Comparison of ENCODE assay signal across 17 cellular contexts in the genomic region with DNA sequence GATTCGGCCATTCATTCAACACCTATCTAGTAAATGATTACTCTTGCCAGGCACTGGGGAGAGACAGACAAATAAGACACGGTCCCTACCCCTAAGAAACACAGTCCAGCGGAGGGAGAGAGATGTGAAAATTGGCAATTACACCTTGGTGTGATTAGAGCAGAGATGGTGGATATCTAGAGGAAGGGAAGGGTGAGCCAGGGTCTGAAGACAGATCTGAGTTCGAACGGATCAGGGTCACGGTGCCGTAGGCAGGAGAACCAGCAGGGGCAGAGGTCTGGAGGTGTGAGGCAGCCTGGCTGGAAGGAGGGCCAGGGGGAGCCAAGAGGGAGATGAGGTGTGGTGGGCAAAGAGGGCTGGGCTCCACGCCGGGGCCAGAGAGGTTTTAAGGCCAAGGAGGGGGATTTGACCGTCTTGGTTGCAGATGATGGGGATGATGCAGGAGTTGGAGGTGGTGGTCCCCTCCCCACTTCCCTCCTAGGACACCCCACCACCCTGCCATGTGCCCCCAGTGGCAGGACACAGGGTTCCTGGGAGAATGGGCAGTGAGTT. TPM values are rescaled to one million over a fixed set of nuclear protein-coding genes. Genes with fewer than 3 reads are reported as not detected.
DNase-seq lines count a peak whose midpoint lies in the region; ATAC-seq and TF ChIP-seq lines count a peak whose summit lies in the region.
"Had no signal": no experiment of that assay in that cellular context is flagged by ENCODE, and none has a peak within 500 bp of the region (broad histone marks: within the 10 kb centered on the region; RNA-seq: fewer than 3 reads in every experiment).

No MANE protein-coding gene starts in this region.

- no peaks in the 10 kb centered on the region for H3K9me3 ChIP-seq in cardiac muscle cell (ENCODE audit: low read depth)

- ATAC-seq in HG02763 (IDR thresholded peaks at IDR 0.05; ENCODE audit: unreplicated experiment) (no peak), HG03571 (IDR thresholded peaks at IDR 0.05; ENCODE audit: unreplicated experiment) (no peak)
- ATAC-seq: foreskin keratinocyte; stimulated activated effector memory CD8-positive, alpha-beta T cell treated with anti-CD3 and anti-CD28 coated beads, Interleukin-12 subunit alpha, Interleukin-12 subunit beta, amount 100 ng/mL, for 72 hours had no signal

- H3K36me3 Mint-ChIP-seq in nephron (ENCODE audit: low read depth) (peaks cover 3% of the 10 kb centered on the region), type B pancreatic cell (no peaks in the 10 kb centered on the region)
- H3K36me3 Mint-ChIP-seq: stimulated activated effector memory CD8-positive, alpha-beta T cell treated with anti-CD3 and anti-CD28 coated beads, Interleukin-12 subunit alpha, Interleukin-12 subunit beta, amount 100 ng/mL, for 72 hours had no signal

- DNase-seq in activated gamma-delta T cell treated with Interleukin-2 at 50 U/mL for 16 hours (peak; percentile 2), activated gamma-delta T cell (lab: John Stamatoyannopoulos, UW) (no peak), cardiac muscle cell (ENCODE audit: low read depth in 1 of 2, low spot score in 1 of 2) (no peak), type B pancreatic cell (ENCODE audit: extremely low spot score, unreplicated experiment) (no peak), germinal center (ENCODE audit: low spot score) (no peak)
- DNase-seq: activated CD4-positive, alpha-beta memory T cell treated with anti-CD3 and anti-CD28 coated beads, Interleukin-2, amount 10 ng/mL, durations not matched to agents 7 days and 5 days; anterior cingulate cortex; DMS79; foreskin keratinocyte; GOT3; NCI-H1417 treated with DMSO at 0.1 percent for 48 hours; SW 1271 had no signal

- no peaks in the 10 kb centered on the region for H3K27me3 ChIP-seq in cardiac muscle cell
- H3K27me3 ChIP-seq: foreskin keratinocyte had no signal

- H3K4me3 ChIP-seq in cardiac muscle cell = no peak overlapping the region

- TF ChIP-seq CTCF in cardiac muscle cell (IDR thresholded peaks at IDR 0.05; ENCODE audit: low read depth, low read length) = no peak
- TF ChIP-seq CTCF in nephron (IDR thresholded peaks at IDR 0.05; ENCODE audit: unreplicated experiment in 3 of 3) = no peak
- TF ChIP-seq CTCF in type B pancreatic cell (conservative IDR thresholded peaks at IDR 0.05) = no peak

- peaks cover 32% of the 10 kb centered on the region for H3K4me1 Mint-ChIP-seq in nephron
- peaks cover 34% of the 10 kb centered on the region for H3K4me1 Mint-ChIP-seq in type B pancreatic cell (ENCODE audit: unreplicated experiment)
- H3K4me1 Mint-ChIP-seq: activated CD4-positive, alpha-beta memory T cell treated with anti-CD3 and anti-CD28 coated beads, Interleukin-2, amount 10 ng/mL, durations not matched to agents 7 days and 5 days; stimulated activated effector memory CD8-positive, alpha-beta T cell treated with anti-CD3 and anti-CD28 coated beads, Interleukin-12 subunit alpha, Interleukin-12 subunit beta, amount 100 ng/mL, for 72 hours had no signal

- H3K27me3 Mint-ChIP-seq in nephron (ENCODE audit: low read depth) (peaks cover 11% of the 10 kb centered on the region), type B pancreatic cell (peaks cover 10% of the 10 kb centered on the region)

- H3K27ac Mint-ChIP-seq in nephron = peak overlapping the region in 2 of 3 experiments; percentile 36 to 72
- peak overlapping the region; percentile 19 for H3K27ac Mint-ChIP-seq in type B pancreatic cell
- H3K27ac Mint-ChIP-seq: activated CD4-positive, alpha-beta memory T cell treated with anti-CD3 and anti-CD28 coated beads, Interleukin-2, amount 10 ng/mL, durations not matched to agents 7 days and 5 days; CD4-positive, alpha-beta T cell; stimulated activated effector memory CD8-positive, alpha-beta T cell treated with anti-CD3 and anti-CD28 coated beads, Interleukin-12 subunit alpha, Interleukin-12 subunit beta, amount 100 ng/mL, for 72 hours had no signal

- no peaks in the 10 kb centered on the region for H3K36me3 ChIP-seq in cardiac muscle cell

- H3K4me3 Mint-ChIP-seq in nephron (no peak overlapping the region), type B pancreatic cell (no peak overlapping the region)
- H3K4me3 Mint-ChIP-seq: activated CD4-positive, alpha-beta memory T cell treated with anti-CD3 and anti-CD28 coated beads, Interleukin-2, amount 10 ng/mL, durations not matched to agents 7 days and 5 days; CD4-positive, alpha-beta T cell; stimulated activated effector memory CD8-positive, alpha-beta T cell treated with anti-CD3 and anti-CD28 coated beads, Interleukin-12 subunit alpha, Interleukin-12 subunit beta, amount 100 ng/mL, for 72 hours had no signal

- no peaks in the 10 kb centered on the region for H3K9me3 Mint-ChIP-seq in nephron
- no peaks in the 10 kb centered on the region for H3K9me3 Mint-ChIP-seq in type B pancreatic cell
- H3K9me3 Mint-ChIP-seq: activated CD4-positive, alpha-beta memory T cell treated with anti-CD3 and anti-CD28 coated beads, Interleukin-2, amount 10 ng/mL, durations not matched to agents 7 days and 5 days; CD4-positive, alpha-beta T cell; stimulated activated effector memory CD8-positive, alpha-beta T cell treated with anti-CD3 and anti-CD28 coated beads, Interleukin-12 subunit alpha, Interleukin-12 subunit beta, amount 100 ng/mL, for 72 hours had no signal

- peaks cover 42% of the 10 kb centered on the region for H3K4me1 ChIP-seq in cardiac muscle cell (ENCODE audit: low read depth)
- H3K4me1 ChIP-seq: foreskin keratinocyte had no signal

- peak overlapping the region; percentile 50 for H3K27ac ChIP-seq in cardiac muscle cell
- H3K27ac ChIP-seq: foreskin keratinocyte had no signal

RNA-seq across cellular contexts. Expression of gene FAM222A, which starts 27.1 kb away (rescaled TPM):
- total RNA-seq in cardiac muscle cell (35.5 and 42.9 TPM in 2 replicates), type B pancreatic cell (ENCODE audit: low replicate concordance) (7.9 and 11.5 TPM in 2 replicates)
- polyA plus RNA-seq in cardiac muscle cell = 25.4 and 42.1 TPM in 2 replicates
